Comparison of ENCODE assay signal across 30 cellular contexts in genomic region chr17:40016692-40017000, GRCh38. TPM values are rescaled to one million over a fixed set of nuclear protein-coding genes. Genes with fewer than 3 reads are reported as not detected.
DNase-seq lines count a peak whose midpoint lies in the region; ATAC-seq, FAIRE-seq and TF ChIP-seq lines count a peak whose summit lies in the region.
"Had no signal": no experiment of that assay in that cellular context is flagged by ENCODE, and none has a peak within 500 bp of the region (broad histone marks: within the 10 kb centered on the region; RNA-seq: fewer than 3 reads in every experiment).

No MANE protein-coding gene starts in this region.

- no peak for TF ChIP-seq EP300 in ovary (IDR thresholded peaks at IDR 0.05)

- FAIRE-seq in GM12892 (lab: Jason Lieb, UNC): no peak
- FAIRE-seq: TTC549 had no signal

- no peak for TF ChIP-seq CTCF in MCF 10A (IDR thresholded peaks at IDR 0.05; ENCODE audit: unreplicated experiment)
- TF ChIP-seq CTCF in ovary (IDR thresholded peaks at IDR 0.05): no peak
- no peak for TF ChIP-seq CTCF in uterus (IDR thresholded peaks at IDR 0.05)

- POLR2A ChIA-PET in MCF 10A (lab: Yijun Ruan, JAX): interaction anchor here (1.8 to 8.1 kb wide), 5 partner anchors 10 to 124 kb away, joined by 8 to 164 read pairs (median 54); partner anchors contain the start of genes CASC3, MED24 and NR1D1

- H3K9me3 ChIP-seq in ovary (no peaks in the 10 kb centered on the region), uterus (no peaks in the 10 kb centered on the region)
- H3K9me3 ChIP-seq: BLaER1 treated with 17β-estradiol and CSF1 and Interleukin-3, amounts not matched to agents 10 nM and 100 nM; heart left ventricle; neutrophil; prostate gland had no signal

- WGBS in ovary, 3 donors: 33 to 60% (median 46%) methylated on average over 9 of the region's 9 CpGs

- peak; percentile 8 for DNase-seq in GM12892 (ENCODE audit: insufficient read length)
- peak; percentile 23 for DNase-seq in MCF 10A (ENCODE audit: unreplicated experiment)
- DNase-seq in ovary: peak in 1 of 5 donors; percentile 40
- DNase-seq in uterus: no peak
- no peak for DNase-seq in glomerular visceral epithelial cell (ENCODE audit: extremely low spot score)
- DNase-seq in NCI-H526 (lab: John Stamatoyannopoulos, UW): no peak
- DNase-seq: activated CD4-positive, alpha-beta T cell treated with anti-CD3 and anti-CD28 coated beads, Interleukin-2, amount 50 U/mL, for 48 hours; activated naive CD4-positive, alpha-beta T cell; activated T-cell treated with anti-CD3 and anti-CD28 coated beads, Interleukin-2, amount 50 U/mL, for 72 hours; effector memory CD8-positive, alpha-beta T cell; heart left ventricle; IMR-90; islet precursor cell; left ventricle myocardium superior; NCI-H146; NCI-H345; NCI-H774; stimulated activated naive CD8-positive, alpha-beta T cell treated with anti-CD3 and anti-CD28 coated beads, Interleukin-15, Interleukin-2, amounts not matched to agents 100 U/mL and 50 U/mL, for 24 hours had no signal

- H3K27ac ChIP-seq in ovary (peak overlapping the region; percentile 39 to 55), uterus (peak overlapping the region; percentile 82 to 86)
- H3K27ac ChIP-seq: neutrophil had no signal

- no peak overlapping the region for H3K27ac Mint-ChIP-seq in MCF 10A (ENCODE audit: low read depth, unreplicated experiment)
- H3K27ac Mint-ChIP-seq: activated T-cell treated with anti-CD3 and anti-CD28 coated beads, Interleukin-2, amount 50 U/mL, for 72 hours; mesothelial cell of epicardium had no signal

- no peaks in the 10 kb centered on the region for H3K27me3 Mint-ChIP-seq in MCF 10A (ENCODE audit: insufficient read depth, unreplicated experiment)
- H3K27me3 Mint-ChIP-seq: central memory CD8-positive, alpha-beta T cell had no signal

- H3K27me3 ChIP-seq in ovary (no peaks in the 10 kb centered on the region), uterus (no peaks in the 10 kb centered on the region)
- H3K27me3 ChIP-seq: BLaER1 treated with 17β-estradiol and CSF1 and Interleukin-3, amounts not matched to agents 10 nM and 100 nM; heart left ventricle had no signal

- H3K4me3 ChIP-seq in ovary (no peak overlapping the region), uterus (no peak overlapping the region)
- H3K4me3 ChIP-seq: BLaER1 treated with 17β-estradiol and CSF1 and Interleukin-3, amounts not matched to agents 10 nM and 100 nM; heart left ventricle; prostate gland had no signal

- peaks cover 23% of the 10 kb centered on the region for H3K4me1 ChIP-seq in ovary (ENCODE audit: insufficient read depth)
- peaks cover 5 to 46% of the 10 kb centered on the region in 2 donors for H3K4me1 ChIP-seq in uterus
- H3K4me1 ChIP-seq: prostate gland had no signal

- TF ChIP-seq POLR2A in GM12892 (IDR thresholded peaks at IDR 0.05; ENCODE audit: low read depth, low read length): no peak
- no peak for TF ChIP-seq POLR2A in ovary (IDR thresholded peaks at IDR 0.05)
- no peak for TF ChIP-seq POLR2A in uterus (IDR thresholded peaks at IDR 0.05)

- ATAC-seq in SK-N-SH treated with all-trans-retinoic acid at 6 μM for 48 hours: no peak
- ATAC-seq: activated CD4-positive, CD25-positive, alpha-beta regulatory T cell treated with anti-CD3 and anti-CD28 coated beads, Interleukin-2, amount 50 U/mL, for 24 hours; activated T-cell treated with anti-CD3 and anti-CD28 coated beads, Interleukin-2, amount 50 U/mL, for 72 hours; effector memory CD8-positive, alpha-beta T cell; heart left ventricle; left ventricle myocardium superior; stimulated activated naive CD8-positive, alpha-beta T cell treated with anti-CD3 and anti-CD28 coated beads, Interleukin-15, Interleukin-2, amounts not matched to agents 100 U/mL and 50 U/mL, for 24 hours had no signal

- no peaks in the 10 kb centered on the region for H3K36me3 ChIP-seq in ovary
- H3K36me3 ChIP-seq in uterus: no peaks in the 10 kb centered on the region

- BruUV-seq in MCF 10A (replicated peaks; lab: Mats Ljungman, UMichigan): no TSS peak

- peaks cover 20% of the 10 kb centered on the region for H3K36me3 Mint-ChIP-seq in MCF 10A (ENCODE audit: insufficient read depth, unreplicated experiment)

- H3K4me1 Mint-ChIP-seq in MCF 10A (ENCODE audit: insufficient read depth, unreplicated experiment): peaks cover 45% of the 10 kb centered on the region

- H3K9me3 Mint-ChIP-seq in MCF 10A (ENCODE audit: unreplicated experiment): no peaks in the 10 kb centered on the region
- H3K9me3 Mint-ChIP-seq: activated T-cell treated with anti-CD3 and anti-CD28 coated beads, Interleukin-2, amount 50 U/mL, for 72 hours; central memory CD8-positive, alpha-beta T cell; effector memory CD8-positive, alpha-beta T cell; mesothelial cell of epicardium had no signal

- H3K4me3 Mint-ChIP-seq in MCF 10A (ENCODE audit: unreplicated experiment): peak overlapping the region; percentile 65
- H3K4me3 Mint-ChIP-seq: activated T-cell treated with anti-CD3 and anti-CD28 coated beads, Interleukin-2, amount 50 U/mL, for 72 hours; central memory CD8-positive, alpha-beta T cell; effector memory CD8-positive, alpha-beta T cell; mesothelial cell of epicardium had no signal

- CTCF ChIA-PET in MCF 10A (lab: Yijun Ruan, JAX): interaction anchor here (0.5 to 10.7 kb wide), 5 partner anchors 12 to 306 kb away, joined by 4 to 237 read pairs (median 41); no protein-coding TSS in a partner anchor

- intact Hi-C loops in MCF 10A (cut with micrococcal nuclease): no loop called here
- intact Hi-C loops in ovary (cut with DNase I): loop anchor here in 3 of 4 donors (5.0 to 10.0 kb wide), 4 partner anchors 96 to 278 kb away; no protein-coding TSS in a partner anchor
- intact Hi-C loops in uterus (cut with DNase I; ENCODE audit: low total_unique reads): loop anchor here (10.0 kb wide), 2 partner anchors 58 to 148 kb away; no protein-coding TSS in a partner anchor

TF ChIP-seq in SK-N-SH treated with all-trans-retinoic acid at 6 μM for 48 hours, 23 proteins besides CTCF, POLR2A, EP300 and RAD21 (continues in another document):
- TF ChIP-seq ZNF565 (CRISPR knock-in tag; conservative IDR thresholded peaks at IDR 0.05; ENCODE audit: low read depth) (no peak), POU6F1 (CRISPR knock-in tag; IDR thresholded peaks at IDR 0.05; ENCODE audit: borderline replicate concordance, low read depth) (no peak), CSDC2 (CRISPR knock-in tag; IDR thresholded peaks at IDR 0.05) (no peak), TCF4 (CRISPR knock-in tag; IDR thresholded peaks at IDR 0.05; ENCODE audit: borderline replicate concordance) (no peak), ZNF70 (CRISPR knock-in tag; IDR thresholded peaks at IDR 0.05) (no peak), CREB5 (CRISPR knock-in tag; IDR thresholded peaks at IDR 0.05; ENCODE audit: low read depth) (no peak), RARB (CRISPR knock-in tag; IDR thresholded peaks at IDR 0.05) (no peak), ZNF8 (CRISPR knock-in tag; IDR thresholded peaks at IDR 0.05) (no peak), ARNTL (CRISPR knock-in tag; IDR thresholded peaks at IDR 0.05; ENCODE audit: borderline replicate concordance, low read depth) (no peak), PPARA (CRISPR knock-in tag; IDR thresholded peaks at IDR 0.05; ENCODE audit: borderline replicate concordance) (no peak)

RNA-seq across cellular contexts. Expression of gene CSF3, which starts 1.4 kb away (rescaled TPM):
- polyA plus RNA-seq in GM12892 (2012; ENCODE audit: missing spikeins): 0.72 TPM
- 9.6 and 17.1 TPM in 2 replicates for total RNA-seq in MCF 10A (2022)
- total RNA-seq in ovary: 100 to 1,000 TPM in 1 of 7 donors, 1 to 10 TPM in 2, under 1 TPM in 2, not detected in 2; 0.32 to 197 (median 1.7) TPM
- polyA plus RNA-seq in ovary: 1 to 10 TPM in 1 of 2 donors, not detected in 1; 1.1 TPM
- total RNA-seq in uterus: 1 to 10 TPM in 1 of 4 donors, under 1 TPM in 1, not detected in 2; 0.29 to 5.0 TPM
- total RNA-seq: activated T-cell treated with anti-CD3 and anti-CD28 coated beads, Interleukin-2, amount 50 U/mL, for 72 hours; epithelial cell of proximal tubule; G401; IMR-90; left ventricle myocardium superior; mesothelial cell of epicardium; SK-MEL-5; T-helper 1 cell treated with Interleukin-12 subunit alpha and Interleukin-12 subunit beta and Interleukin-4 antibody, amounts not matched to agents 30 ng/mL and 1 ng/mL, for 36 hours had no signal
- polyA plus RNA-seq: IMR-90 had no signal

RNA-seq across cellular contexts. Expression of gene PSMD3, which starts 36.0 kb away (rescaled TPM):
- 70.5 TPM for polyA plus RNA-seq in GM12892 (2012; ENCODE audit: missing spikeins)
- total RNA-seq in MCF 10A (2022) (74.2 and 95.3 TPM in 2 replicates), ovary (10 to 100 TPM; 48.2 to 88.4 (median 75.8) TPM), uterus (100 to 1,000 TPM in 1 of 4 donors, 10 to 100 TPM in 3; 62.0 to 158 (median 84.7) TPM)
- polyA plus RNA-seq in ovary: 10 to 100 TPM; 63.9 to 70.1 TPM

RNA-seq across cellular contexts. Expression of gene MED24, which starts 37.6 kb away (rescaled TPM):
- 47.6 TPM for polyA plus RNA-seq in GM12892 (2012; ENCODE audit: missing spikeins)
- 66.6 and 88.5 TPM in 2 replicates for total RNA-seq in MCF 10A (2022)
- total RNA-seq in ovary: 10 to 100 TPM; 42.2 to 73.9 (median 66.7) TPM
- polyA plus RNA-seq in ovary: 10 to 100 TPM; 45.1 to 51.3 TPM
- total RNA-seq in uterus: 100 to 1,000 TPM in 1 of 4 donors, 10 to 100 TPM in 3; 17.6 to 111 (median 44.7) TPM

RNA-seq across cellular contexts. Expression of gene THRA, which starts 46.1 kb away (rescaled TPM):
- polyA plus RNA-seq in GM12892 (2012; ENCODE audit: missing spikeins): 1.5 TPM
- total RNA-seq in MCF 10A (2022) (5.5 and 6.4 TPM in 2 replicates), ovary (100 to 1,000 TPM in 2 of 7 donors, 10 to 100 TPM in 5; 51.4 to 129 (median 89.3) TPM), uterus (100 to 1,000 TPM in 1 of 4 donors, 10 to 100 TPM in 3; 19.7 to 124 (median 63.1) TPM)
- polyA plus RNA-seq in ovary: 10 to 100 TPM; 77.5 to 87.2 TPM

RNA-seq across cellular contexts. Expression of gene GSDMA, which starts 53.8 kb away (rescaled TPM):
- not detected for polyA plus RNA-seq in GM12892 (2012; ENCODE audit: missing spikeins)
- total RNA-seq in MCF 10A (2022) (0.61 and 0.77 TPM in 2 replicates), ovary (under 1 TPM in 2 of 7 donors, not detected in 5; 0.10 to 0.11 TPM), uterus (under 1 TPM in 3 of 4 donors, not detected in 1; 0.18 to 0.35 (median 0.26) TPM)
- under 1 TPM; 0.19 to 0.55 TPM for polyA plus RNA-seq in ovary
- total RNA-seq: G401, IMR-90, mesothelial cell of epicardium, SK-MEL-5 had no signal
- polyA plus RNA-seq: IMR-90 had no signal

Comparison
In these comparisons a context has a peak if more than half of its experiments do, and no peak if none do; other contexts are left out.
1. DNase-seq: peak in GM12892 (single experiment) and MCF 10A (single experiment); none in uterus (0 of 2), glomerular visceral epithelial cell (single experiment) and NCI-H526 (0 of 2).